In the genomic region with DNA sequence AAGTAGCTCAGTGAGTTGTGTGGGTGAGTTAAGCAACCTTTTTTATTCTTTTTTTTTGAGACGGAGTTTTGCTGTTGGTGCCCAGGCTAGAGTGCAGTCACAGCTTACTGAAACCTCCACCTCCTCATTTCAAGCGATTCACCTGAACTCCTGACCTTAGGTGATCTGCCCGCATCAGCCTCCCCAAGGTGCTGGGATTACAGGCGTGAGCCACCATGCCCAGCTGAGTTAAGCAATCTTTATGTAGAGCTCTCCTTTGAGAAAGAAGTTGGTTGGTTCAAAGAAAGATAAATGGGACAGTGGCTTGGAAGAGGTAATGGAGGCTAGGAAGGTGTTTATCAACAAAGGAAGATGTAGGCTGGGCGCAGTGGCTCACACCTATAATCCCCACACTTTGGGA, we compare ENCODE assay signal across 9 cellular contexts. TPM values are rescaled to one million over a fixed set of nuclear protein-coding genes. Genes with fewer than 3 reads are reported as not detected.
DNase-seq lines count a peak whose midpoint lies in the region; TF ChIP-seq lines count a peak whose summit lies in the region.
"Had no signal": no experiment of that assay in that cellular context is flagged by ENCODE, and none has a peak within 500 bp of the region (broad histone marks: within the 10 kb centered on the region; RNA-seq: fewer than 3 reads in every experiment).

No MANE protein-coding gene starts in this region.

- H2BK5ac ChIP-seq in trophoblast cell (ENCODE audit: low read depth, low read length, poor library complexity), result no peak overlapping the region

- H4K8ac ChIP-seq in trophoblast cell (ENCODE audit: low read depth, low read length), result no peak overlapping the region

- H3K14ac ChIP-seq in trophoblast cell (ENCODE audit: low read length), result no peak overlapping the region

- H3K4ac ChIP-seq in trophoblast cell (ENCODE audit: low read depth, low read length), result peak overlapping the region; percentile 97

- H4K91ac ChIP-seq in trophoblast cell (ENCODE audit: low read depth, low read length), result no peak overlapping the region

- peaks cover 47% of the 10 kb centered on the region for H3K36me3 Mint-ChIP-seq in activated CD4-positive, alpha-beta memory T cell treated with anti-CD3 and anti-CD28 coated beads, Interleukin-2, amount 10 ng/mL, durations not matched to agents 7 days and 5 days (ENCODE audit: low read depth)

- POLR2A ChIA-PET in activated CD4-positive, alpha-beta memory T cell treated with anti-CD3 and anti-CD28 coated beads, Interleukin-2, amount 10 ng/mL, durations not matched to agents 7 days and 5 days (lab: Charles Lee), result no interaction called here

- no peak overlapping the region for H2BK120ac ChIP-seq in trophoblast cell (ENCODE audit: insufficient read depth, low read length, poor library complexity)

- H3K4me1 Mint-ChIP-seq in activated CD4-positive, alpha-beta memory T cell treated with anti-CD3 and anti-CD28 coated beads, Interleukin-2, amount 10 ng/mL, durations not matched to agents 7 days and 5 days, result peaks cover 45% of the 10 kb centered on the region

- CTCF ChIA-PET in activated CD4-positive, alpha-beta memory T cell treated with anti-CD3 and anti-CD28 coated beads, Interleukin-2, amount 10 ng/mL, durations not matched to agents 7 days and 5 days (lab: Charles Lee), result interaction anchor here (1.7 kb wide), 1 partner anchor 21 kb away, joined by 5 read pairs; no protein-coding TSS in a partner anchor

- H3K4me2 ChIP-seq in trophoblast cell (ENCODE audit: low read length), result peak overlapping the region; percentile 54

- H2AFZ ChIP-seq in trophoblast cell (ENCODE audit: insufficient read depth, low read length, poor library complexity), result no peak overlapping the region

- peaks cover 24% of the 10 kb centered on the region for H3K79me2 ChIP-seq in trophoblast cell (ENCODE audit: control insufficient read depth, insufficient read depth, low read length, poor library complexity)

- peak overlapping the region; percentile 29 for H3K4me3 Mint-ChIP-seq in activated CD4-positive, alpha-beta memory T cell treated with anti-CD3 and anti-CD28 coated beads, Interleukin-2, amount 10 ng/mL, durations not matched to agents 7 days and 5 days
- H3K4me3 Mint-ChIP-seq: effector memory CD8-positive, alpha-beta T cell had no signal

- H3K27ac ChIP-seq in trophoblast cell (ENCODE audit: low read depth, low read length) (no peak overlapping the region), testis (no peak overlapping the region)

- no peak overlapping the region for H2BK12ac ChIP-seq in trophoblast cell (ENCODE audit: low read length)

- peaks cover 9% of the 10 kb centered on the region for H3K79me1 ChIP-seq in trophoblast cell (ENCODE audit: low read length)

- TF ChIP-seq POLR2A in testis (IDR thresholded peaks at IDR 0.05), result no peak

- no peak overlapping the region for H3K18ac ChIP-seq in trophoblast cell (ENCODE audit: low read length)

- no peaks in the 10 kb centered on the region for H3K27me3 ChIP-seq in trophoblast cell (ENCODE audit: insufficient read depth, low read length)
- H3K27me3 ChIP-seq in testis, result no peaks in the 10 kb centered on the region

- no CpG with 5 or more reads among the region's 5 CpGs for WGBS in trophoblast cell (ENCODE audit: extremely low coverage, insufficient coverage, insufficient read length)
- 78 to 79% methylated on average over 5 of the region's 5 CpGs for WGBS in testis, 2 donors

- no peak overlapping the region for H2AK5ac ChIP-seq in trophoblast cell (ENCODE audit: low read length)

- H3K9me3 ChIP-seq in trophoblast cell (ENCODE audit: insufficient read depth, low read depth, low read length) (no peaks in the 10 kb centered on the region), testis (no peaks in the 10 kb centered on the region)

- H3K4me3 ChIP-seq in fibroblast of mammary gland (ENCODE audit: control insufficient read depth, low read depth, low read length) (peak overlapping the region; percentile 100), trophoblast cell (ENCODE audit: low read depth, low read length) (no peak overlapping the region), testis (no peak overlapping the region)

- intact Hi-C loops in testis (cut with DNase I; ENCODE audit: low total_unique reads), result no loop called here

- H3K9me3 Mint-ChIP-seq in activated CD4-positive, alpha-beta memory T cell treated with anti-CD3 and anti-CD28 coated beads, Interleukin-2, amount 10 ng/mL, durations not matched to agents 7 days and 5 days, result no peaks in the 10 kb centered on the region
- H3K9me3 Mint-ChIP-seq: effector memory CD8-positive, alpha-beta T cell had no signal

- DNase-seq in activated CD4-positive, alpha-beta T cell treated with anti-CD3 and anti-CD28 coated beads for 48 hours, result peak; percentile 13
- no peak for DNase-seq in activated CD4-positive, alpha-beta T cell treated with anti-CD3 and anti-CD28 coated beads, Interleukin-2, amount 50 U/mL, for 4 hours
- DNase-seq in activated CD4-positive, alpha-beta memory T cell treated with anti-CD3 and anti-CD28 coated beads, Interleukin-2, amount 10 ng/mL, durations not matched to agents 7 days and 5 days, result no peak
- DNase-seq in fibroblast of mammary gland (ENCODE audit: low read depth) (no peak), trophoblast cell (peak; percentile 58 to 67), DMS 273 treated with DMSO at 0.1 percent for 48 hours (lab: John Stamatoyannopoulos, UW) (no peak), DMS53 treated with DMSO at 0.1 percent for 48 hours (lab: John Stamatoyannopoulos, UW; ENCODE audit: unreplicated experiment) (no peak), testis (no peak)
- DNase-seq: effector memory CD8-positive, alpha-beta T cell had no signal

- H3K36me3 ChIP-seq in trophoblast cell (ENCODE audit: control insufficient read depth in 1 of 2, insufficient read depth in 2 of 2, low read length in 2 of 2), result peaks cover 10 to 15% of the 10 kb centered on the region in 2 experiments
- H3K36me3 ChIP-seq in testis (ENCODE audit: low read depth, missing control alignments), result no peaks in the 10 kb centered on the region

- H4K12ac ChIP-seq in trophoblast cell (ENCODE audit: low read depth, low read length), result no peak overlapping the region

- H3K23ac ChIP-seq in trophoblast cell (ENCODE audit: low read length), result no peak overlapping the region

- H3K9ac ChIP-seq in trophoblast cell (ENCODE audit: low read length), result no peak overlapping the region

- H3K27ac Mint-ChIP-seq in activated CD4-positive, alpha-beta memory T cell treated with anti-CD3 and anti-CD28 coated beads, Interleukin-2, amount 10 ng/mL, durations not matched to agents 7 days and 5 days, result no peak overlapping the region

- H3K4me1 ChIP-seq in trophoblast cell (ENCODE audit: control insufficient read depth in 1 of 2, insufficient read depth in 2 of 2, low read length in 2 of 2), result peaks cover 10 to 12% of the 10 kb centered on the region in 2 experiments
- peaks cover 15% of the 10 kb centered on the region for H3K4me1 ChIP-seq in testis

- H3K27me3 Mint-ChIP-seq in activated CD4-positive, alpha-beta memory T cell treated with anti-CD3 and anti-CD28 coated beads, Interleukin-2, amount 10 ng/mL, durations not matched to agents 7 days and 5 days, result no peaks in the 10 kb centered on the region
- H3K27me3 Mint-ChIP-seq: effector memory CD8-positive, alpha-beta T cell had no signal

- no peak for TF ChIP-seq CTCF in fibroblast of mammary gland (conservative IDR thresholded peaks at IDR 0.05; ENCODE audit: control insufficient read depth, insufficient read depth, low read depth, low read length)
- TF ChIP-seq CTCF in testis (IDR thresholded peaks at IDR 0.05), result no peak

RNA-seq across cellular contexts. Expression of a gene that starts 3.2 kb away (rescaled TPM):
- total RNA-seq in activated CD4-positive, alpha-beta memory T cell treated with anti-CD3 and anti-CD28 coated beads, Interleukin-2, amount 10 ng/mL, durations not matched to agents 7 days and 5 days, result 100 to 1,000 TPM in 1 of 2 experiments, 10 to 100 TPM in 1; 95.1 to 101 TPM
- polyA plus RNA-seq in trophoblast cell (2013), result 219 and 220 TPM in 2 replicates
- 10 to 100 TPM; 77.5 to 85.0 TPM for total RNA-seq in testis
- 60.9 TPM for polyA plus RNA-seq in testis (ENCODE audit: insufficient read depth, low read depth, low replicate concordance)

RNA-seq across cellular contexts. Expression of a gene that starts 48.1 kb away (rescaled TPM):
- not detected for total RNA-seq in activated CD4-positive, alpha-beta memory T cell treated with anti-CD3 and anti-CD28 coated beads, Interleukin-2, amount 10 ng/mL, durations not matched to agents 7 days and 5 days
- polyA plus RNA-seq in trophoblast cell (2013), result 102 and 117 TPM in 2 replicates
- total RNA-seq in testis, result 100 to 1,000 TPM; 324 to 589 TPM
- polyA plus RNA-seq in testis (ENCODE audit: insufficient read depth, low read depth, low replicate concordance), result 290 TPM

Comparison
In these comparisons a context has a peak if more than half of its experiments do, and no peak if none do; other contexts are left out.
1. DNase-seq: peak in activated CD4-positive, alpha-beta T cell treated with anti-CD3 and anti-CD28 coated beads for 48 hours (single experiment) and trophoblast cell (2 of 2); none in activated CD4-positive, alpha-beta T cell treated with anti-CD3 and anti-CD28 coated beads, Interleukin-2, amount 50 U/mL, for 4 hours (0 of 2), activated CD4-positive, alpha-beta memory T cell treated with anti-CD3 and anti-CD28 coated beads, Interleukin-2, amount 10 ng/mL, durations not matched to agents 7 days and 5 days (single experiment), fibroblast of mammary gland (single experiment), DMS 273 treated with DMSO at 0.1 percent for 48 hours (single experiment), DMS53 treated with DMSO at 0.1 percent for 48 hours (single experiment) and testis (single experiment).
2. RNA of a gene that starts 48.1 kb away (total RNA-seq): 324 to 589 TPM in testis; not detected in activated CD4-positive, alpha-beta memory T cell treated with anti-CD3 and anti-CD28 coated beads, Interleukin-2, amount 10 ng/mL, durations not matched to agents 7 days and 5 days; every median in the first group is over 100 times any median in the second.